In genomic region chr19:47415953-47416666, GRCh38 we compare ENCODE assay signal across 32 cellular contexts. TPM values are rescaled to one million over a fixed set of nuclear protein-coding genes. Genes with fewer than 3 reads are reported as not detected.
"Had no signal": no experiment of that assay in that cellular context is flagged by ENCODE, and none has a peak within 500 bp of the region (broad histone marks: within the 10 kb centered on the region; RNA-seq: fewer than 3 reads in every experiment).

No MANE protein-coding gene starts in this region.

- H3K9me3 Mint-ChIP-seq: activated CD4-positive, alpha-beta memory T cell treated with anti-CD3 and anti-CD28 coated beads, Interleukin-2, amount 10 ng/mL, durations not matched to agents 7 days and 5 days; activated CD4-positive, alpha-beta T cell treated with anti-CD3 and anti-CD28 coated beads, Interleukin-2, amount 10 ng/mL, durations not matched to agents 7 days and 5 days; activated naive CD4-positive, alpha-beta T cell treated with anti-CD3 and anti-CD28 coated beads, Interleukin-2, amount 10 ng/mL, durations not matched to agents 7 days and 5 days; activated naive CD8-positive, alpha-beta T cell treated with anti-CD3 and anti-CD28 coated beads, Interleukin-2, amount 10 ng/mL, durations not matched to agents 7 days and 5 days; activated T-cell treated with anti-CD3 and anti-CD28 coated beads, Interleukin-2, amount 50 U/mL, for 24 hours; immature natural killer cell; memory B cell; naive thymus-derived CD8-positive, alpha-beta T cell; stimulated activated naive B cell treated with anti-CD40 and anti-IgM and Interleukin-4, amounts not matched to agents 10 μg/mL and 1 μg/mL and 100 μg/mL, for 72 hours had no signal

- H3K27ac Mint-ChIP-seq: activated CD4-positive, alpha-beta memory T cell treated with anti-CD3 and anti-CD28 coated beads, Interleukin-2, amount 10 ng/mL, durations not matched to agents 7 days and 5 days; activated CD4-positive, alpha-beta T cell treated with anti-CD3 and anti-CD28 coated beads, Interleukin-2, amount 10 ng/mL, durations not matched to agents 7 days and 5 days; activated naive CD4-positive, alpha-beta T cell treated with anti-CD3 and anti-CD28 coated beads, Interleukin-2, amount 10 ng/mL, durations not matched to agents 7 days and 5 days; activated naive CD8-positive, alpha-beta T cell treated with anti-CD3 and anti-CD28 coated beads, Interleukin-2, amount 10 ng/mL, durations not matched to agents 7 days and 5 days; activated T-cell treated with anti-CD3 and anti-CD28 coated beads, Interleukin-2, amount 50 U/mL, for 24 hours; immature natural killer cell; memory B cell; stimulated activated naive B cell treated with anti-CD40 and anti-IgM and Interleukin-4, amounts not matched to agents 10 μg/mL and 1 μg/mL and 100 μg/mL, for 72 hours had no signal

- H3K36me3 Mint-ChIP-seq: activated naive CD4-positive, alpha-beta T cell treated with anti-CD3 and anti-CD28 coated beads, Interleukin-2, amount 10 ng/mL, durations not matched to agents 7 days and 5 days; activated naive CD8-positive, alpha-beta T cell treated with anti-CD3 and anti-CD28 coated beads, Interleukin-2, amount 10 ng/mL, durations not matched to agents 7 days and 5 days; immature natural killer cell; memory B cell; stimulated activated naive B cell treated with anti-CD40 and anti-IgM and Interleukin-4, amounts not matched to agents 10 μg/mL and 1 μg/mL and 100 μg/mL, for 72 hours had no signal

- H3K9me3 ChIP-seq: ascending aorta, breast epithelium, colonic mucosa, heart left ventricle, psoas muscle, sigmoid colon, stomach, thyroid gland, upper lobe of left lung had no signal

- DNase-seq: activated CD4-positive, alpha-beta memory T cell treated with anti-CD3 and anti-CD28 coated beads, Interleukin-2, amount 10 ng/mL, durations not matched to agents 7 days and 5 days; activated CD4-positive, alpha-beta T cell treated with anti-CD3 and anti-CD28 coated beads for 1 hour; activated CD4-positive, alpha-beta T cell treated with anti-CD3 and anti-CD28 coated beads, Interleukin-2, amount 10 ng/mL, durations not matched to agents 7 days and 5 days; activated CD8-positive, alpha-beta memory T cell treated with anti-CD3 and anti-CD28 coated beads, Interleukin-2, amount 50 U/mL, for 48 hours; activated gamma-delta T cell; activated naive CD4-positive, alpha-beta T cell treated with anti-CD3 and anti-CD28 coated beads, Interleukin-2, amount 10 ng/mL, durations not matched to agents 7 days and 5 days; activated naive CD8-positive, alpha-beta T cell treated with anti-CD3 and anti-CD28 coated beads, Interleukin-2, amount 10 ng/mL, durations not matched to agents 7 days and 5 days; activated T-cell treated with anti-CD3 and anti-CD28 coated beads, Interleukin-2, amount 50 U/mL, for 24 hours; cerebellar nuclear complex; colonic mucosa; effector CD8-positive, alpha-beta T cell; foreskin fibroblast; heart left ventricle; immature natural killer cell; naive thymus-derived CD8-positive, alpha-beta T cell; nucleus accumbens; psoas muscle; sigmoid colon; small intestine; stimulated activated naive B cell treated with anti-CD40 and anti-IgM and Interleukin-4, amounts not matched to agents 10 μg/mL and 1 μg/mL and 100 μg/mL, for 72 hours; stomach; T1000; thyroid gland; upper lobe of left lung had no signal

- H3K27ac ChIP-seq: ascending aorta, breast epithelium, colonic mucosa, heart left ventricle, parathyroid adenoma, psoas muscle, sigmoid colon, stomach, thyroid gland, upper lobe of left lung had no signal

- H3K4me1 ChIP-seq: breast epithelium, colonic mucosa, parathyroid adenoma, psoas muscle, thyroid gland had no signal

- ATAC-seq: esophagus mucosa; heart left ventricle; naive thymus-derived CD8-positive, alpha-beta T cell; psoas muscle had no signal

- H2AFZ ChIP-seq: parathyroid adenoma had no signal

- H3K36me3 ChIP-seq: ascending aorta, breast epithelium, colonic mucosa, heart left ventricle, thyroid gland, upper lobe of left lung had no signal

- FAIRE-seq: small intestine had no signal

- H3K9ac ChIP-seq: parathyroid adenoma had no signal

- H3K4me3 Mint-ChIP-seq: activated CD4-positive, alpha-beta memory T cell treated with anti-CD3 and anti-CD28 coated beads, Interleukin-2, amount 10 ng/mL, durations not matched to agents 7 days and 5 days; activated CD4-positive, alpha-beta T cell treated with anti-CD3 and anti-CD28 coated beads, Interleukin-2, amount 10 ng/mL, durations not matched to agents 7 days and 5 days; activated naive CD4-positive, alpha-beta T cell treated with anti-CD3 and anti-CD28 coated beads, Interleukin-2, amount 10 ng/mL, durations not matched to agents 7 days and 5 days; activated naive CD8-positive, alpha-beta T cell treated with anti-CD3 and anti-CD28 coated beads, Interleukin-2, amount 10 ng/mL, durations not matched to agents 7 days and 5 days; activated T-cell treated with anti-CD3 and anti-CD28 coated beads, Interleukin-2, amount 50 U/mL, for 24 hours; immature natural killer cell; memory B cell; stimulated activated naive B cell treated with anti-CD40 and anti-IgM and Interleukin-4, amounts not matched to agents 10 μg/mL and 1 μg/mL and 100 μg/mL, for 72 hours had no signal

- H3K79me2 ChIP-seq: parathyroid adenoma had no signal

- H3K4me3 ChIP-seq: ascending aorta, breast epithelium, colonic mucosa, heart left ventricle, psoas muscle, sigmoid colon, stomach, thyroid gland, upper lobe of left lung had no signal

RNA-seq across cellular contexts. Expression of gene MEIS3, which starts 3.2 kb away (rescaled TPM):
- total RNA-seq: activated CD4-positive, alpha-beta T cell treated with anti-CD3 and anti-CD28 coated beads, Interleukin-2, amount 10 ng/mL, durations not matched to agents 7 days and 5 days; naive thymus-derived CD8-positive, alpha-beta T cell; T-helper 1 cell treated with Interleukin-12 subunit alpha and Interleukin-12 subunit beta and Interleukin-4 antibody, amounts not matched to agents 30 ng/mL and 1 ng/mL, for 36 hours had no signal
- polyA plus RNA-seq: immature natural killer cell; naive thymus-derived CD8-positive, alpha-beta T cell had no signal

RNA-seq across cellular contexts. Expression of gene SLC8A2, which starts 55.6 kb away (rescaled TPM):
- total RNA-seq: activated CD4-positive, alpha-beta memory T cell treated with anti-CD3 and anti-CD28 coated beads, Interleukin-2, amount 10 ng/mL, durations not matched to agents 7 days and 5 days; activated CD4-positive, alpha-beta T cell treated with anti-CD3 and anti-CD28 coated beads, Interleukin-2, amount 10 ng/mL, durations not matched to agents 7 days and 5 days; ascending aorta; dermis microvascular lymphatic vessel endothelial cell; kidney epithelial cell; T-helper 1 cell treated with Interleukin-12 subunit alpha and Interleukin-12 subunit beta and Interleukin-4 antibody, amounts not matched to agents 30 ng/mL and 1 ng/mL, for 36 hours had no signal
- polyA plus RNA-seq: immature natural killer cell had no signal
